In genomic region chr4:138392751-138393308, GRCh38 we compare ENCODE assay signal across 15 cellular contexts.
A peak's percentile ranks its signal among the peaks of the same experiment; 100 is the strongest.
DNase-seq lines count a peak whose midpoint lies in the region; ATAC-seq and TF ChIP-seq lines count a peak whose summit lies in the region.
"Had no signal": no experiment of that assay in that cellular context is flagged by ENCODE, and none has a peak within 500 bp of the region (broad histone marks: within the 10 kb centered on the region; RNA-seq: fewer than 3 reads in every experiment).

No MANE protein-coding gene starts in this region.

- H3K9me3 ChIP-seq in tibial nerve (no peaks in the 10 kb centered on the region), sigmoid colon (no peaks in the 10 kb centered on the region)

- H3K36me3 ChIP-seq in tibial nerve (no peaks in the 10 kb centered on the region), sigmoid colon (no peaks in the 10 kb centered on the region)

- TF ChIP-seq POLR2A in tibial nerve (IDR thresholded peaks at IDR 0.05) (no peak), sigmoid colon (IDR thresholded peaks at IDR 0.05) (no peak)

- H3K27ac Mint-ChIP-seq in stimulated activated naive B cell treated with anti-CD40 and anti-IgM and Interleukin-4, amounts not matched to agents 10 μg/mL and 1 μg/mL and 100 μg/mL, for 72 hours: no peak overlapping the region
- no peak overlapping the region for H3K27ac Mint-ChIP-seq in chondrocyte (ENCODE audit: unreplicated experiment)
- H3K27ac Mint-ChIP-seq: activated CD8-positive, alpha-beta T cell treated with anti-CD3 and anti-CD28 coated beads for 36 hours; activated naive CD4-positive, alpha-beta T cell treated with anti-CD3 and anti-CD28 coated beads, Interleukin-2, amount 50 U/mL, for 72 hours; natural killer cell had no signal

- H3K4me1 ChIP-seq in tibial nerve (no peaks in the 10 kb centered on the region), sigmoid colon (no peaks in the 10 kb centered on the region)

- no peak overlapping the region for H3K4me3 Mint-ChIP-seq in stimulated activated naive B cell treated with anti-CD40 and anti-IgM and Interleukin-4, amounts not matched to agents 10 μg/mL and 1 μg/mL and 100 μg/mL, for 72 hours
- no peak overlapping the region for H3K4me3 Mint-ChIP-seq in chondrocyte (ENCODE audit: unreplicated experiment)
- H3K4me3 Mint-ChIP-seq: activated CD8-positive, alpha-beta T cell treated with anti-CD3 and anti-CD28 coated beads for 36 hours; natural killer cell had no signal

- 67 to 78% methylated on average over 4 of the region's 4 CpGs for WGBS in tibial nerve, 2 donors
- 71 to 78% methylated on average over 4 of the region's 4 CpGs for WGBS in sigmoid colon, 2 donors

- no peaks in the 10 kb centered on the region for H3K9me3 Mint-ChIP-seq in stimulated activated naive B cell treated with anti-CD40 and anti-IgM and Interleukin-4, amounts not matched to agents 10 μg/mL and 1 μg/mL and 100 μg/mL, for 72 hours
- H3K9me3 Mint-ChIP-seq in chondrocyte (ENCODE audit: low read depth): no peaks in the 10 kb centered on the region
- H3K9me3 Mint-ChIP-seq: activated CD8-positive, alpha-beta T cell treated with anti-CD3 and anti-CD28 coated beads for 36 hours had no signal

- TF ChIP-seq CTCF in chondrocyte (IDR thresholded peaks at IDR 0.05) (no peak), tibial nerve (IDR thresholded peaks at IDR 0.05) (no peak), sigmoid colon (IDR thresholded peaks at IDR 0.05) (no peak)

- peaks cover 0 to 4% of the 10 kb centered on the region in 2 donors for H3K4me1 Mint-ChIP-seq in stimulated activated naive B cell treated with anti-CD40 and anti-IgM and Interleukin-4, amounts not matched to agents 10 μg/mL and 1 μg/mL and 100 μg/mL, for 72 hours
- H3K4me1 Mint-ChIP-seq in chondrocyte (ENCODE audit: low read depth): no peaks in the 10 kb centered on the region
- H3K4me1 Mint-ChIP-seq: natural killer cell had no signal

- no peaks in the 10 kb centered on the region for H3K36me3 Mint-ChIP-seq in stimulated activated naive B cell treated with anti-CD40 and anti-IgM and Interleukin-4, amounts not matched to agents 10 μg/mL and 1 μg/mL and 100 μg/mL, for 72 hours
- no peaks in the 10 kb centered on the region for H3K36me3 Mint-ChIP-seq in chondrocyte (ENCODE audit: low read depth)
- H3K36me3 Mint-ChIP-seq: activated naive CD4-positive, alpha-beta T cell treated with anti-CD3 and anti-CD28 coated beads, Interleukin-2, amount 50 U/mL, for 72 hours; natural killer cell had no signal

- H3K4me3 ChIP-seq in tibial nerve: no peak overlapping the region
- H3K4me3 ChIP-seq in sigmoid colon: no peak overlapping the region
- H3K4me3 ChIP-seq: smooth muscle cell had no signal

- H3K27me3 ChIP-seq in tibial nerve (no peaks in the 10 kb centered on the region), sigmoid colon (no peaks in the 10 kb centered on the region)

- H3K27ac ChIP-seq in tibial nerve (no peak overlapping the region), sigmoid colon (no peak overlapping the region)

- TF ChIP-seq EP300 in tibial nerve (IDR thresholded peaks at IDR 0.05) (no peak), sigmoid colon (IDR thresholded peaks at IDR 0.05) (no peak)

- no peaks in the 10 kb centered on the region for H3K27me3 Mint-ChIP-seq in stimulated activated naive B cell treated with anti-CD40 and anti-IgM and Interleukin-4, amounts not matched to agents 10 μg/mL and 1 μg/mL and 100 μg/mL, for 72 hours
- no peaks in the 10 kb centered on the region for H3K27me3 Mint-ChIP-seq in chondrocyte (ENCODE audit: low read depth)
- H3K27me3 Mint-ChIP-seq: activated CD8-positive, alpha-beta T cell treated with anti-CD3 and anti-CD28 coated beads for 36 hours had no signal

- DNase-seq in MV-4-11 (lab: John Stamatoyannopoulos, UW): peak; percentile 96
- no peak for DNase-seq in stimulated activated naive B cell treated with anti-CD40 and anti-IgM and Interleukin-4, amounts not matched to agents 10 μg/mL and 1 μg/mL and 100 μg/mL, for 72 hours
- no peak for DNase-seq in chondrocyte (ENCODE audit: low spot score)
- no peak for DNase-seq in tibial nerve (ENCODE audit: low spot score in 2 of 2)
- DNase-seq in sigmoid colon: no peak
- DNase-seq in stimulated activated naive CD4-positive, alpha-beta T cell (lab: John Stamatoyannopoulos, UW): no peak
- DNase-seq: activated CD8-positive, alpha-beta T cell treated with anti-CD3 and anti-CD28 coated beads for 36 hours; cortex of kidney; natural killer cell; NCI-H82; stimulated activated CD8-positive, alpha-beta memory T cell treated with anti-CD3 and anti-CD28 coated beads, Interleukin-4, amount 100 ng/mL, for 48 hours had no signal

- intact Hi-C loops in sigmoid colon (cut with DNase I): no loop called here

- ATAC-seq in GM19372 (IDR thresholded peaks at IDR 0.05; ENCODE audit: low read depth, unreplicated experiment): peak; percentile 69
- peak; percentile 69 for ATAC-seq in HG02884 (IDR thresholded peaks at IDR 0.05; ENCODE audit: unreplicated experiment)
- ATAC-seq in stimulated activated naive B cell treated with anti-CD40 and anti-IgM and Interleukin-4, amounts not matched to agents 10 μg/mL and 1 μg/mL and 100 μg/mL, for 72 hours (replicated peaks): peak; percentile 36 to 48
- ATAC-seq: activated CD8-positive, alpha-beta T cell treated with anti-CD3 and anti-CD28 coated beads for 36 hours; activated naive CD4-positive, alpha-beta T cell treated with anti-CD3 and anti-CD28 coated beads, Interleukin-2, amount 50 U/mL, for 72 hours had no signal
